1 cellular context compared by ENCODE assay signal in genomic region chr2:132270255-132270654, GRCh38.
TF ChIP-seq lines count a peak whose summit lies in the region.

No MANE protein-coding gene starts in this region.

TF ChIP-seq in H1, 55 proteins besides CTCF, POLR2A, EP300 and RAD21:
- TF ChIP-seq NANOG (IDR thresholded peaks at IDR 0.05; ENCODE audit: insufficient read depth, low read depth, low read length, poor library complexity, severe bottlenecking), result no peak
- TF ChIP-seq EGR1 (IDR thresholded peaks at IDR 0.05; ENCODE audit: borderline replicate concordance, low read depth, low read length), result no peak
